In the genomic region with DNA sequence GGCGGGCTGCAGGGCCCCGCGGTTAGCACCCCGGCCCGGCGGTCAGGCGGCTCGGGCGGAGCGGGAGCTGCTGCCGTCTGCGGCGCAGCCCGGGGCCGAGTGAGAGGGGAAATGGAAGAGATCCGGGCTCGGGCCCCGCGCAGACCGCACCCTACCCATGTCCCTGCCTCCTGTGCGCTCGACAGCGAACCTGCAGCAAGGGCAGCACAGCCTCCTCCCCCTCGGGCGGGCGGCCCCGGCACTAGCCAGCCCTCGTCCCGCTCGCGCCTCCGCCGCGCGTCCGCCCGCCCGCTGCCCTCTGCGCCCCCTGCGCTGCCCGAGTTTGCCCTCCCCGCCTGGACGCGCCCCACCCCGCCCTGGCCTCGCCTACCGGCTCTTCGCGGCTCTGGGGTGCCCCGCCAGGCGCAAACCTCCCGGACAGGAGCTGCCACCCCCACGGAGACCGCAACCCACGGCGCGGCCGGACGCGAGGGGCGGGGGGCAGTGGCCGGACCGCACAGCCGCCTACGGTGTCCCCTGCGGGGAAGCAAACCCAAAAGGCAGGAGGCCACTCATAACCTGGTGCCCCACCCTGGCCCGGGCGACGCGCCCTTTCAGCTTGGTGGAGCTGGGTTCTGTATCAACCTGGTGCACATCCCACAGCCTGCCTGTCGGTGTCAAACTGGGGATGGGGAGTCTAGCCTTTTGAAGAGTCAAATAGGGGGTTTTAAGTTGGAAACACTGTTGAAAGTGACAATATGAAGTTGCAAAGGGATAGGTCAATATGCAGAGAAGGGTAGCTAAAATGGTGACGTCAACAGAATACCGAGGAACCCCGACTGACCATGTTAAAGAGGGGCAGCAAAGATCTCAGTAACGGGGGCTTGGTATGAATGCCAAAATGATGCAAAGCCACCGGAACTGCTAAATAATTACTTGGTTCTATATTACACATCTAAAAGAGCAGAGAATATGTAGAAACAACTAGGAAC, we compare ENCODE assay signal across 8 cellular contexts. TPM values are rescaled to one million over a fixed set of nuclear protein-coding genes. Genes with fewer than 3 reads are reported as not detected.
DNase-seq lines count a peak whose midpoint lies in the region; FAIRE-seq and TF ChIP-seq lines count a peak whose summit lies in the region.

IHH (minus strand) TSS at position 101 of the 971 bp plus-strand sequence. CDS start 454 bp downstream, outside the sequence.

- no peaks in the 10 kb centered on the region for H3F3A ChIP-seq in GM23248 (ENCODE audit: insufficient read depth)

- H3K4ac ChIP-seq in mesenchymal stem cell (ENCODE audit: low read depth in 1 of 2, low read length in 2 of 2): no peak within 1 kb of the TSS

- H3K4me1 ChIP-seq in GM23248 (ENCODE audit: insufficient read depth) (peaks cover 6% of the 10 kb centered on the region; the same call in 1 of the 2 replicates), mesenchymal stem cell (ENCODE audit: control insufficient read depth, insufficient read depth, low read depth, low read length) (peaks cover 38% of the 10 kb centered on the region)

- H3K4me3 ChIP-seq in GM23248 (0 out of 2 replicates have a peak within 1 kb of the TSS, but pooled peaks have one; percentile 36), mesenchymal stem cell (ENCODE audit: insufficient read depth in 1 of 2, low read depth in 1 of 2, low read length in 2 of 2) (no peak within 1 kb of the TSS), lower leg skin (ENCODE audit: low read depth, poor library complexity, severe bottlenecking) (no peak within 1 kb of the TSS)

- H3K9me3 ChIP-seq in GM23248 (ENCODE audit: low read depth) (no peaks in the 10 kb centered on the region), mesenchymal stem cell (ENCODE audit: control insufficient read depth, low read length) (no peaks in the 10 kb centered on the region)

- no peak within 1 kb of the TSS for H2BK5ac ChIP-seq in mesenchymal stem cell (ENCODE audit: low read depth, low read length, poor library complexity, severe bottlenecking)

- no peak within 1 kb of the TSS for H4K91ac ChIP-seq in mesenchymal stem cell (ENCODE audit: low read length)

- in situ Hi-C loops in GM23248 (cut with MboI): no loop called here

- H2AFZ ChIP-seq in GM23248 (no peak within 1 kb of the TSS), mesenchymal stem cell (ENCODE audit: low read depth, low read length) (no peak within 1 kb of the TSS)

- TF ChIP-seq POLR2A in lower leg skin (IDR thresholded peaks at IDR 0.05): no peak

- peak within 1 kb of the TSS in 1 of 2 experiments; percentile 61 for H3K23ac ChIP-seq in mesenchymal stem cell (ENCODE audit: low read length in 2 of 2)

- H3K27ac ChIP-seq in GM23248: no peak within 1 kb of the TSS
- H3K27ac ChIP-seq in mesenchymal stem cell (ENCODE audit: low read length, poor library complexity, severe bottlenecking): no peak within 1 kb of the TSS

- TF ChIP-seq CTCF in D721Med (IDR thresholded peaks at IDR 0.05; ENCODE audit: insufficient read depth, missing control alignments) (no peak), lower leg skin (IDR thresholded peaks at IDR 0.05) (no peak)

- peak within 1 kb of the TSS in 1 of 2 experiments; percentile 58 for H3K14ac ChIP-seq in mesenchymal stem cell (ENCODE audit: low read length in 2 of 2)

- no peak within 1 kb of the TSS for H3K18ac ChIP-seq in mesenchymal stem cell (ENCODE audit: low read depth in 1 of 2, low read length in 2 of 2)

- no peaks in the 10 kb centered on the region for H3K36me3 ChIP-seq in GM23248 (ENCODE audit: low read depth)
- H3K36me3 ChIP-seq in mesenchymal stem cell (ENCODE audit: control insufficient read depth in 1 of 2, insufficient read depth in 2 of 2, low read depth in 1 of 2, low read length in 2 of 2): no peaks in the 10 kb centered on the region

- no peaks in the 10 kb centered on the region for H4K20me1 ChIP-seq in GM23248 (ENCODE audit: insufficient read depth)

- no peaks in the 10 kb centered on the region for H3K9me2 ChIP-seq in GM23248 (ENCODE audit: insufficient read depth)

- 5 to 7% methylated on average over 25 to 38 of the region's 76 CpGs for WGBS in GM23248 (ENCODE audit: low coverage in 1 of 2, low lambda C conversion rate in 2 of 2, missing lambda C conversion rate in 2 of 2), 2 experiments
- 2% methylated on average over 54 of the region's 76 CpGs for WGBS in mesenchymal stem cell
- 3 to 6% methylated on average over 13 to 39 of the region's 76 CpGs for WGBS in lower leg skin, 2 donors

- H3K4me2 ChIP-seq in GM23248 (ENCODE audit: unreplicated experiment) (no peak within 1 kb of the TSS), mesenchymal stem cell (ENCODE audit: low read length, poor library complexity, severe bottlenecking) (peak within 1 kb of the TSS; percentile 67)

- FAIRE-seq in D721Med (lab: Jason Lieb, UNC): no peak

- intact Hi-C loops in lower leg skin (cut with DNase I; ENCODE audit: low total_unique reads): loop anchor here (10.0 kb wide), 1 partner anchor 264 kb away; no protein-coding TSS in a partner anchor

- H3K79me1 ChIP-seq in mesenchymal stem cell (replicated peaks; ENCODE audit: low read length, poor library complexity, severe bottlenecking): no peaks in the 10 kb centered on the region

- no peak within 1 kb of the TSS for H2BK120ac ChIP-seq in mesenchymal stem cell (ENCODE audit: low read depth, low read length)

- peak; percentile 13 for DNase-seq in A172 (ENCODE audit: low spot score)
- DNase-seq in GM23248: peak; percentile 35
- DNase-seq in astrocyte of the hippocampus (ENCODE audit: low read depth, low spot score): peak; percentile 38
- no peak for DNase-seq in mesenchymal stem cell
- DNase-seq in GM19238 (ENCODE audit: insufficient read length, low spot score): no peak
- DNase-seq in D721Med (ENCODE audit: insufficient read length, low spot score): no peak
- no peak for DNase-seq in lower leg skin (ENCODE audit: low spot score in 2 of 2)
- DNase-seq in stimulated activated CD4-positive, alpha-beta T cell treated with anti-CD3 and anti-CD28 coated beads, Interleukin-1b, Interleukin-23, amount 100 ng/mL, for 48 hours: no peak

- H4K8ac ChIP-seq in mesenchymal stem cell (ENCODE audit: low read length): no peak within 1 kb of the TSS

- no peak within 1 kb of the TSS for H2BK12ac ChIP-seq in mesenchymal stem cell (ENCODE audit: low read length in 2 of 2)

- no peaks in the 10 kb centered on the region for H3K79me2 ChIP-seq in GM23248 (ENCODE audit: insufficient read depth)

- no peak within 1 kb of the TSS for H3K9ac ChIP-seq in GM23248
- no peak within 1 kb of the TSS for H3K9ac ChIP-seq in mesenchymal stem cell (ENCODE audit: low read length)

- H2AK5ac ChIP-seq in mesenchymal stem cell (ENCODE audit: low read length, severe bottlenecking): no peak within 1 kb of the TSS

- no peak within 1 kb of the TSS for H2BK15ac ChIP-seq in mesenchymal stem cell (ENCODE audit: low read depth, poor library complexity, severe bottlenecking)

- peaks cover 72% of the 10 kb centered on the region for H3K27me3 ChIP-seq in GM23248 (replicated peaks; ENCODE audit: insufficient read depth)
- peaks cover 69 to 78% of the 10 kb centered on the region in 2 experiments for H3K27me3 ChIP-seq in mesenchymal stem cell (ENCODE audit: control insufficient read depth in 1 of 2, insufficient read depth in 1 of 2, low read length in 2 of 2)

RNA-seq across cellular contexts. Expression of gene IHH, which starts in this region (rescaled TPM):
- 0.03 TPM in 1 of 2 replicates, not detected in the other for total RNA-seq in A172 (2014; rRNA removed; shearing (Covaris generic))
- not detected in 2 replicates for total RNA-seq in GM23248 (2014; rRNA removed; shearing (Covaris generic))
- not detected in 2 replicates for polyA plus RNA-seq in GM23248 (2016; fragmentation: Nextera tagmentation; extraction: Ambion mirVana)
- polyA plus RNA-seq in mesenchymal stem cell (2013, experiment 1 of 2): not detected
- not detected for polyA plus RNA-seq in mesenchymal stem cell (2013, experiment 2 of 2)
- total RNA-seq in lower leg skin: under 1 TPM in 1 of 4 donors, not detected in 3; 0.30 TPM

Comparison
In these comparisons a context has a peak if more than half of its experiments do, and no peak if none do; other contexts are left out.
1. Peak in DNase-seq in A172; RNA of the gene not detected or under 1 TPM.
2. Peak in DNase-seq and H3K4me3 ChIP-seq in GM23248; RNA of the gene not detected or under 1 TPM.